In the genomic region with DNA sequence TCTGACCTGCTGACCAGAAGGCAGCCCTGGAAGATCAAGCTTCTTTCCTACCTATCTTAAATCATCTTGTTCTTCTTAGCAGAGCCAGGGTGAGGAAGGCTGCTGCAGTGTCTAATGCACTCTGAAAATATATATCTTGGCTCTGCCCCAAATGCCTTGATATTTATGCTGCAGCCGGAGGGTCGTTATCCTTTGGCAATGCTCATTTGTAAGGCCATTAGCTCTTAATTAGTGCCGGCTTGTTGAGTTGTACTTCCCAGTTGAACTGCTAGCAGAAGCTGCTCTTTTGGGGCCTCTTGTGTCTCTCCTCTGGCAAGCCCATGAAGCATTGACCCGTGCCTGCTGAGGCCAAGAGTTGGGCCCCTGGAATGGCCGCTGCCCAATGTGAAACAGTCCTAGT, we compare ENCODE assay signal across 24 cellular contexts. TPM values are rescaled to one million over a fixed set of nuclear protein-coding genes. Genes with fewer than 3 reads are reported as not detected.
"Had no signal": no experiment of that assay in that cellular context is flagged by ENCODE, and none has a peak within 500 bp of the region (broad histone marks: within the 10 kb centered on the region; RNA-seq: fewer than 3 reads in every experiment).

No MANE protein-coding gene starts in this region.

- H3K27me3 ChIP-seq: right atrium auricular region, tibial artery, upper lobe of left lung, uterus had no signal

- ATAC-seq: esophagus mucosa; heart left ventricle; left lobe of liver; naive thymus-derived CD4-positive, alpha-beta T cell; stimulated activated effector memory CD8-positive, alpha-beta T cell treated with anti-CD3 and anti-CD28 coated beads, Interleukin-12 subunit alpha, Interleukin-12 subunit beta, amount 100 ng/mL, for 72 hours; stimulated activated naive CD8-positive, alpha-beta T cell treated with anti-CD3 and anti-CD28 coated beads, Interleukin-15, Interleukin-2, amounts not matched to agents 100 U/mL and 50 U/mL, for 24 hours had no signal

- H3K4me3 ChIP-seq: heart left ventricle, right atrium auricular region, tibial artery, upper lobe of left lung, uterus had no signal

- H3K27ac ChIP-seq: heart left ventricle, neutrophil, right atrium auricular region, tibial artery, upper lobe of left lung, uterus had no signal

- H3K9me3 ChIP-seq: heart left ventricle, neutrophil, right atrium auricular region, tibial artery, upper lobe of left lung, uterus had no signal

- FAIRE-seq: endometrium, frontal cortex, islet of Langerhans, small intestine had no signal

- H3K36me3 ChIP-seq: heart left ventricle, neutrophil, right atrium auricular region, tibial artery, upper lobe of left lung, uterus had no signal

- DNase-seq: effector memory CD4-positive, alpha-beta T cell; heart left ventricle; hippocampal formation; kidney glomerular epithelial cell; mammary epithelial cell; naive thymus-derived CD4-positive, alpha-beta T cell; posterior cingulate gyrus; small intestine; stimulated activated CD4-positive, alpha-beta T cell treated with anti-CD3 and anti-CD28 coated beads, Interleukin-12 subunit alpha, Interleukin-12 subunit beta, amount 100 ng/mL, for 4 hours; stimulated activated CD4-positive, alpha-beta T cell treated with anti-CD3 and anti-CD28 coated beads, Interleukin-4, amount 100 ng/mL, for 1 hour; stimulated activated CD8-positive, alpha-beta memory T cell treated with anti-CD3 and anti-CD28 coated beads, Interleukin-4, amount 100 ng/mL, for 48 hours; stimulated activated naive CD8-positive, alpha-beta T cell treated with anti-CD3 and anti-CD28 coated beads, Interleukin-15, Interleukin-2, amounts not matched to agents 100 U/mL and 50 U/mL, for 24 hours; tibial artery; upper lobe of left lung; uterus had no signal

RNA-seq across cellular contexts. Expression of a gene that starts 34.8 kb away (rescaled TPM):
- polyA plus RNA-seq: heart left ventricle; mammary epithelial cell; naive thymus-derived CD4-positive, alpha-beta T cell; neural cell had no signal

RNA-seq across cellular contexts. Expression of a gene that starts 43.2 kb away (rescaled TPM):
- polyA plus RNA-seq: naive thymus-derived CD4-positive, alpha-beta T cell had no signal
